Comparison of ENCODE assay signal across 8 cellular contexts in genomic region chr12:19440916-19441315, GRCh38. TPM values are rescaled to one million over a fixed set of nuclear protein-coding genes. Genes with fewer than 3 reads are reported as not detected.
DNase-seq lines count a peak whose midpoint lies in the region; ATAC-seq and TF ChIP-seq lines count a peak whose summit lies in the region.

No MANE protein-coding gene starts in this region.

- peak overlapping the region; percentile 98 for H3K4me3 Mint-ChIP-seq in activated CD4-positive, alpha-beta T cell treated with anti-CD3 and anti-CD28 coated beads for 36 hours
- peak overlapping the region; percentile 97 for H3K4me3 Mint-ChIP-seq in activated naive CD8-positive, alpha-beta T cell treated with anti-CD3 and anti-CD28 coated beads, Interleukin-2, amount 10 ng/mL, durations not matched to agents 7 days and 5 days

- no peaks in the 10 kb centered on the region for H3K27me3 Mint-ChIP-seq in activated CD4-positive, alpha-beta T cell treated with anti-CD3 and anti-CD28 coated beads for 36 hours
- no peaks in the 10 kb centered on the region for H3K27me3 Mint-ChIP-seq in activated naive CD8-positive, alpha-beta T cell treated with anti-CD3 and anti-CD28 coated beads, Interleukin-2, amount 10 ng/mL, durations not matched to agents 7 days and 5 days

- peak overlapping the region; percentile 98 for H3K27ac Mint-ChIP-seq in activated CD4-positive, alpha-beta T cell treated with anti-CD3 and anti-CD28 coated beads for 36 hours
- peak overlapping the region; percentile 97 for H3K27ac Mint-ChIP-seq in activated naive CD8-positive, alpha-beta T cell treated with anti-CD3 and anti-CD28 coated beads, Interleukin-2, amount 10 ng/mL, durations not matched to agents 7 days and 5 days

- intact Hi-C loops in activated CD4-positive, alpha-beta T cell treated with anti-CD3 and anti-CD28 coated beads for 36 hours (cut with DNase I, micrococcal nuclease): loop anchor here (2.0 to 5.0 kb wide), 2 partner anchors 41 to 42 kb away; no protein-coding TSS in a partner anchor
- intact Hi-C loops in testis (cut with DNase I; ENCODE audit: low total_unique reads): no loop called here

- DNase-seq in activated CD4-positive, alpha-beta T cell treated with anti-CD3 and anti-CD28 coated beads for 36 hours: no peak
- DNase-seq in activated CD4-positive, alpha-beta T cell treated with anti-CD3 and anti-CD28 coated beads for 48 hours: no peak
- DNase-seq in activated naive CD8-positive, alpha-beta T cell treated with anti-CD3 and anti-CD28 coated beads, Interleukin-2, amount 10 ng/mL, durations not matched to agents 7 days and 5 days: no peak
- DNase-seq in iris pigment epithelial cell (ENCODE audit: low read depth): peak; percentile 21
- DNase-seq in testis: no peak
- no peak for DNase-seq in NCI-H2029 (lab: John Stamatoyannopoulos, UW)

- CTCF ChIA-PET in activated CD4-positive, alpha-beta T cell treated with anti-CD3 and anti-CD28 coated beads for 36 hours (lab: Charles Lee): interaction anchor here (0.6 kb wide), 1 partner anchor 10 kb away, joined by 3 read pairs; no protein-coding TSS in a partner anchor

- 4 to 6% methylated on average over 8 of the region's 8 CpGs for WGBS in testis, 2 donors

- H3K27me3 ChIP-seq in testis: no peaks in the 10 kb centered on the region

- H3K4me1 ChIP-seq in testis: peaks cover 7% of the 10 kb centered on the region

- TF ChIP-seq CTCF in testis (IDR thresholded peaks at IDR 0.05): no peak

- H3K4me1 Mint-ChIP-seq in activated CD4-positive, alpha-beta T cell treated with anti-CD3 and anti-CD28 coated beads for 36 hours: peaks cover 38% of the 10 kb centered on the region
- peaks cover 36% of the 10 kb centered on the region for H3K4me1 Mint-ChIP-seq in activated naive CD8-positive, alpha-beta T cell treated with anti-CD3 and anti-CD28 coated beads, Interleukin-2, amount 10 ng/mL, durations not matched to agents 7 days and 5 days

- no peak for ATAC-seq in activated CD4-positive, alpha-beta T cell treated with anti-CD3 and anti-CD28 coated beads for 36 hours
- no peak for ATAC-seq in activated naive CD8-positive, alpha-beta T cell treated with anti-CD3 and anti-CD28 coated beads, Interleukin-2, amount 10 ng/mL, durations not matched to agents 7 days and 5 days (ENCODE audit: low read depth)
- ATAC-seq in HG03097 (IDR thresholded peaks at IDR 0.05; ENCODE audit: low FRiP score, unreplicated experiment): no peak
- no peak for ATAC-seq in GM19328 (IDR thresholded peaks at IDR 0.05; ENCODE audit: unreplicated experiment)

- peak overlapping the region; percentile 97 to 99 for H3K27ac ChIP-seq in testis

- no peak for TF ChIP-seq POLR2A in testis (IDR thresholded peaks at IDR 0.05)

- H3K9me3 Mint-ChIP-seq in activated CD4-positive, alpha-beta T cell treated with anti-CD3 and anti-CD28 coated beads for 36 hours (ENCODE audit: low read depth): no peaks in the 10 kb centered on the region
- H3K9me3 Mint-ChIP-seq in activated naive CD8-positive, alpha-beta T cell treated with anti-CD3 and anti-CD28 coated beads, Interleukin-2, amount 10 ng/mL, durations not matched to agents 7 days and 5 days: peaks cover 2% of the 10 kb centered on the region

- POLR2A ChIA-PET in activated CD4-positive, alpha-beta T cell treated with anti-CD3 and anti-CD28 coated beads for 36 hours (lab: Charles Lee): no interaction called here
- POLR2A ChIA-PET in activated naive CD8-positive, alpha-beta T cell treated with anti-CD3 and anti-CD28 coated beads, Interleukin-2, amount 10 ng/mL, durations not matched to agents 7 days and 5 days (lab: Charles Lee): interaction anchor here (1.1 to 1.9 kb wide), 3 partner anchors 10 to 42 kb away, joined by 3 to 9 read pairs (median 3); no protein-coding TSS in a partner anchor

- peak overlapping the region; percentile 98 to 100 for H3K4me3 ChIP-seq in testis

- no peaks in the 10 kb centered on the region for H3K9me3 ChIP-seq in testis

- H3K36me3 Mint-ChIP-seq in activated CD4-positive, alpha-beta T cell treated with anti-CD3 and anti-CD28 coated beads for 36 hours (ENCODE audit: low read depth): peaks cover 33% of the 10 kb centered on the region
- H3K36me3 Mint-ChIP-seq in activated naive CD8-positive, alpha-beta T cell treated with anti-CD3 and anti-CD28 coated beads, Interleukin-2, amount 10 ng/mL, durations not matched to agents 7 days and 5 days: peaks cover 40% of the 10 kb centered on the region

- H3K36me3 ChIP-seq in testis (ENCODE audit: low read depth, missing control alignments): no peaks in the 10 kb centered on the region

RNA-seq across cellular contexts. Expression of gene AEBP2, which starts 1.6 kb away (rescaled TPM):
- total RNA-seq in activated CD4-positive, alpha-beta T cell treated with anti-CD3 and anti-CD28 coated beads for 36 hours: 10 to 100 TPM; 44.2 to 52.9 TPM
- 10 to 100 TPM; 60.3 to 62.7 TPM for total RNA-seq in activated naive CD8-positive, alpha-beta T cell treated with anti-CD3 and anti-CD28 coated beads, Interleukin-2, amount 10 ng/mL, durations not matched to agents 7 days and 5 days
- total RNA-seq in testis: 10 to 100 TPM; 57.7 to 62.0 TPM
- 30.8 TPM for polyA plus RNA-seq in testis (ENCODE audit: insufficient read depth, low read depth, low replicate concordance)
